In genomic region chr3:18241837-18242236, GRCh38 we compare ENCODE assay signal across 31 cellular contexts.
"Had no signal": no experiment of that assay in that cellular context is flagged by ENCODE, and none has a peak within 500 bp of the region (broad histone marks: within the 10 kb centered on the region; RNA-seq: fewer than 3 reads in every experiment).

No MANE protein-coding gene starts in this region.

- H3K27ac ChIP-seq: SJCRH30 had no signal

- ATAC-seq: activated T-helper 17 cell treated with anti-CD3 and anti-CD28 coated beads, Interleukin-2, amount 50 U/mL, for 72 hours; Panc1; WTC11 had no signal

- H3K27ac Mint-ChIP-seq: activated CD4-positive, alpha-beta memory T cell treated with anti-CD3 and anti-CD28 coated beads for 36 hours; activated naive CD4-positive, alpha-beta T cell treated with anti-CD3 and anti-CD28 coated beads, Interleukin-2, amount 10 ng/mL, durations not matched to agents 7 days and 5 days; activated naive CD8-positive, alpha-beta T cell treated with anti-CD3 and anti-CD28 coated beads, Interleukin-2, amount 10 ng/mL, durations not matched to agents 7 days and 5 days; activated T-helper 17 cell treated with anti-CD3 and anti-CD28 coated beads, Interleukin-2, amount 50 U/mL, for 72 hours; IgD-negative memory B cell; T-helper 1 cell treated with Interleukin-12 subunit alpha and Interleukin-12 subunit beta and Interleukin-4 antibody, amounts not matched to agents 30 μg/mL and 1 μg/mL, for 36 hours; WTC11 had no signal

- H3K4me3 ChIP-seq: SJCRH30 had no signal

- H3K4me1 ChIP-seq: SJCRH30 had no signal

- H3K27me3 Mint-ChIP-seq: activated naive CD4-positive, alpha-beta T cell treated with anti-CD3 and anti-CD28 coated beads, Interleukin-2, amount 10 ng/mL, durations not matched to agents 7 days and 5 days had no signal

- H3K36me3 ChIP-seq: SJCRH30 had no signal

- H3K27me3 ChIP-seq: SJCRH30 had no signal

- H3K4me1 Mint-ChIP-seq: activated naive CD4-positive, alpha-beta T cell treated with anti-CD3 and anti-CD28 coated beads, Interleukin-2, amount 10 ng/mL, durations not matched to agents 7 days and 5 days; central memory CD8-positive, alpha-beta T cell had no signal

- H3K36me3 Mint-ChIP-seq: activated CD4-positive, alpha-beta memory T cell treated with anti-CD3 and anti-CD28 coated beads for 36 hours; activated naive CD4-positive, alpha-beta T cell treated with anti-CD3 and anti-CD28 coated beads, Interleukin-2, amount 10 ng/mL, durations not matched to agents 7 days and 5 days; activated naive CD8-positive, alpha-beta T cell treated with anti-CD3 and anti-CD28 coated beads, Interleukin-2, amount 10 ng/mL, durations not matched to agents 7 days and 5 days; IgD-negative memory B cell; WTC11 had no signal

- H3K4me3 Mint-ChIP-seq: activated CD4-positive, alpha-beta memory T cell treated with anti-CD3 and anti-CD28 coated beads for 36 hours; activated naive CD4-positive, alpha-beta T cell treated with anti-CD3 and anti-CD28 coated beads, Interleukin-2, amount 10 ng/mL, durations not matched to agents 7 days and 5 days; activated naive CD8-positive, alpha-beta T cell treated with anti-CD3 and anti-CD28 coated beads, Interleukin-2, amount 10 ng/mL, durations not matched to agents 7 days and 5 days; activated T-helper 17 cell treated with anti-CD3 and anti-CD28 coated beads, Interleukin-2, amount 50 U/mL, for 72 hours; central memory CD8-positive, alpha-beta T cell; IgD-negative memory B cell; T-helper 1 cell treated with Interleukin-12 subunit alpha and Interleukin-12 subunit beta and Interleukin-4 antibody, amounts not matched to agents 30 μg/mL and 1 μg/mL, for 36 hours; WTC11 had no signal

- DNase-seq: activated CD4-positive, alpha-beta memory T cell treated with anti-CD3 and anti-CD28 coated beads for 36 hours; activated CD4-positive, alpha-beta T cell treated with anti-CD3 and anti-CD28 coated beads for 48 hours; activated CD4-positive, CD25-positive, alpha-beta regulatory T cell treated with anti-CD3 and anti-CD28 coated beads, Interleukin-2, amount 50 U/mL, for 72 hours; activated CD8-positive, alpha-beta memory T cell treated with anti-CD3 and anti-CD28 coated beads for 24 hours; activated gamma-delta T cell; activated naive CD4-positive, alpha-beta T cell treated with anti-CD3 and anti-CD28 coated beads, Interleukin-2, amount 10 ng/mL, durations not matched to agents 7 days and 5 days; activated naive CD8-positive, alpha-beta T cell treated with anti-CD3 and anti-CD28 coated beads, Interleukin-2, amount 10 ng/mL, durations not matched to agents 7 days and 5 days; activated T-cell treated with anti-CD3 and anti-CD28 coated beads, Interleukin-2, amount 50 U/mL, for 48 hours; aorta; KG1; NCI-H1092; NCI-H1417 treated with DMSO at 0.1 percent for 48 hours; NCI-H1694; NCI-H2029; NCI-H2107; NCI-H2171 treated with DMSO at 0.1 percent for 48 hours; NCI-H226; NCI-H526; NCI-H82; NK-92 treated with Interleukin-12 subunit alpha and Interleukin-12 subunit beta, amount 100 ng/mL, for 24 hours; OCI-M1; Right ventricle myocardium superior; RPMI8226; SJCRH30; T-helper 9 cell had no signal

- H3K9me3 ChIP-seq: SJCRH30 had no signal

- H3K9me3 Mint-ChIP-seq: activated CD4-positive, alpha-beta memory T cell treated with anti-CD3 and anti-CD28 coated beads for 36 hours; activated naive CD4-positive, alpha-beta T cell treated with anti-CD3 and anti-CD28 coated beads, Interleukin-2, amount 10 ng/mL, durations not matched to agents 7 days and 5 days; activated naive CD8-positive, alpha-beta T cell treated with anti-CD3 and anti-CD28 coated beads, Interleukin-2, amount 10 ng/mL, durations not matched to agents 7 days and 5 days; activated T-helper 17 cell treated with anti-CD3 and anti-CD28 coated beads, Interleukin-2, amount 50 U/mL, for 72 hours; central memory CD8-positive, alpha-beta T cell; IgD-negative memory B cell; T-helper 1 cell treated with Interleukin-12 subunit alpha and Interleukin-12 subunit beta and Interleukin-4 antibody, amounts not matched to agents 30 μg/mL and 1 μg/mL, for 36 hours; WTC11 had no signal
